11 cellular contexts compared by ENCODE assay signal in the genomic region with DNA sequence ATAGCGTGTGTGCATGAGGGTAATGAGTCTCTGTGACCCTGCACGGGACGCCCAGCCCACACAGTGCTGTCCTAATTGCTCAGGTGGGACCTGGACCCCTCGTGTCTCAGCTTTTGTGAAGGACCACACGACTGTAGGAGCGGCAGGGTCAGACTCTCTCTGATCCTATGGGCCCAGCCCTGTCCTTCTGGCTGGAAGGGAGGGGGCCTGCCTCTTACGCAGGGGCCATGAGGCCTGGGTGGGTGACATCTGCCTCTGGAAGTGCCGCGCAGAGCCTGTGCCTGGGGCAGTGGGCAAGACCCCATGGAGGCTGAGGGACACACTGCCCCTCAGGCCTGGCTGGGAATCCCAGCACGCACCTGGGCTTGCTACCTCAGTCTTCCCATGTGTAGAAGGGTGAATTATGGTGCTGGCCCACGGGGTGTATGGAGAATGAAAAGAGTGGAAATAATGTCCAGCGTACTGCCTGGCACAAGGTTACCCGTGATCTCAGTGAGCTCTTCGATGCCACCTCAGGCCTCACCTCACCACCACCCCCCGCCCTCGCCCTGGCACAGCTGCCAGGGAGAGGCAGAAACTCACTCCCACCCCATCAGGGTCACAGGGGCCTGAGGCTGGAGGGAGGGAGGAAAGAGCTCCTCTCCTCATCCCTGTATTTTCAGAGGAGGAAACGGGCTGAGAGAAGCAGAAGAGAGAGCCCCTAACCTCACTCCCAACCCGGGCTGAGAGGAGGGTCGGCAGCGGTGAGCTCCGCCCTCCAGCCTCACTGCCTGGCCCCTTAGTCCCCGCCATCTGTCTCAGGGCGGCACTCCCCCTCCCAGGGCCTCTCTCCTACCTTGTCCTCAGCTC. TPM values are rescaled to one million over a fixed set of nuclear protein-coding genes. Genes with fewer than 3 reads are reported as not detected.
DNase-seq lines count a peak whose midpoint lies in the region; ATAC-seq, FAIRE-seq and TF ChIP-seq lines count a peak whose summit lies in the region.
"Had no signal": no experiment of that assay in that cellular context is flagged by ENCODE, and none has a peak within 500 bp of the region (broad histone marks: within the 10 kb centered on the region; RNA-seq: fewer than 3 reads in every experiment).

No MANE protein-coding gene starts in this region.

- H4K5ac ChIP-seq in mesendoderm (ENCODE audit: low read length): no peak overlapping the region

- H3K18ac ChIP-seq in mesendoderm (ENCODE audit: low read length): no peak overlapping the region

- peak overlapping the region; percentile 30 for H3K56ac ChIP-seq in mesendoderm (ENCODE audit: low read length)

- H3K4me2 ChIP-seq in mesendoderm (ENCODE audit: low read length): no peak overlapping the region
- H3K4me2 ChIP-seq: KMS-11 had no signal

- no peak for TF ChIP-seq CTCF in AG09309 (IDR thresholded peaks at IDR 0.05; ENCODE audit: control insufficient read depth, insufficient read depth, low read depth, low read length, missing control alignments)
- no peak for TF ChIP-seq CTCF in bronchial epithelial cell (IDR thresholded peaks at IDR 0.05; ENCODE audit: insufficient read depth, low read length, severe bottlenecking)

- H3K4me3 ChIP-seq in AG09309 (ENCODE audit: control insufficient read depth, low read depth, low read length): peak overlapping the region; percentile 30
- peak overlapping the region; percentile 35 for H3K4me3 ChIP-seq in bronchial epithelial cell (ENCODE audit: low read depth, low read length)
- no peak overlapping the region for H3K4me3 ChIP-seq in mesendoderm (ENCODE audit: low read length)

- no peaks in the 10 kb centered on the region for H3K79me2 ChIP-seq in mesendoderm (ENCODE audit: control insufficient read depth, insufficient read depth, low read length)

- no peak overlapping the region for H2BK15ac ChIP-seq in mesendoderm (replicated peaks; ENCODE audit: low read depth)

- no peak overlapping the region for H3K9ac ChIP-seq in mesendoderm (ENCODE audit: low read length)
- H3K9ac ChIP-seq: KMS-11 had no signal

- H3K4me1 ChIP-seq in mesendoderm (ENCODE audit: control insufficient read depth, low read depth, low read length): no peaks in the 10 kb centered on the region

- no peak overlapping the region for H3K4ac ChIP-seq in mesendoderm (ENCODE audit: low read depth, low read length)

- H3K27me3 ChIP-seq in bronchial epithelial cell (ENCODE audit: control insufficient read depth, insufficient read depth, low read length) (peaks cover 2% of the 10 kb centered on the region), mesendoderm (ENCODE audit: insufficient read depth, low read length, poor library complexity) (no peaks in the 10 kb centered on the region)

- no peak overlapping the region for H2BK120ac ChIP-seq in mesendoderm (ENCODE audit: low read depth, low read length)

- H4K8ac ChIP-seq in mesendoderm (ENCODE audit: low read depth, low read length): no peak overlapping the region

- FAIRE-seq in bronchial epithelial cell (lab: Jason Lieb, UNC): no peak

- no peaks in the 10 kb centered on the region for H3K36me3 ChIP-seq in bronchial epithelial cell (ENCODE audit: control insufficient read depth, insufficient read depth, low read length)
- H3K36me3 ChIP-seq in mesendoderm (ENCODE audit: control insufficient read depth, insufficient read depth, low read length): no peaks in the 10 kb centered on the region

- ATAC-seq in GM18520 (IDR thresholded peaks at IDR 0.05; ENCODE audit: unreplicated experiment) (no peak), HG03378 (IDR thresholded peaks at IDR 0.05; ENCODE audit: unreplicated experiment) (no peak), HG03159 (IDR thresholded peaks at IDR 0.05; ENCODE audit: unreplicated experiment) (no peak)

- H2AK5ac ChIP-seq in mesendoderm (ENCODE audit: low read length): no peak overlapping the region

- no peaks in the 10 kb centered on the region for H3K79me1 ChIP-seq in mesendoderm (ENCODE audit: low read length)

- H3K23ac ChIP-seq in mesendoderm (ENCODE audit: low read length): no peak overlapping the region

- H2BK5ac ChIP-seq in mesendoderm (ENCODE audit: low read length): no peak overlapping the region

- POLR2A ChIA-PET in HEK293T (lab: Yijun Ruan, JAX): interaction anchor here (0.6 to 1.4 kb wide), 8 partner anchors 9 to 326 kb away, joined by 3 to 5 read pairs (median 4); a partner anchor contains a TSS

- WGBS in mesendoderm (ENCODE audit: extremely low coverage, insufficient coverage, low lambda C conversion rate): no CpG with 5 or more reads among the region's 23 CpGs

- H3K27ac ChIP-seq in mesendoderm (ENCODE audit: low read depth, low read length): no peak overlapping the region
- H3K27ac ChIP-seq: KMS-11 had no signal

- DNase-seq in AG09309 (ENCODE audit: low read depth): no peak
- peak; percentile 46 for DNase-seq in HEK293T (ENCODE audit: extremely low spot score)
- DNase-seq in bronchial epithelial cell (ENCODE audit: low read depth): no peak
- peak; percentile 61 for DNase-seq in mesendoderm
- DNase-seq in UCSD-AML1 (lab: John Stamatoyannopoulos, UW; ENCODE audit: unreplicated experiment): no peak
- DNase-seq: activated CD8-positive, alpha-beta memory T cell treated with anti-CD3 and anti-CD28 coated beads, Interleukin-2, amount 50 U/mL, for 4 hours had no signal

- CTCF ChIA-PET in HEK293T (lab: Yijun Ruan, JAX): no interaction called here

TF ChIP-seq in HEK293T, 16 proteins besides CTCF, POLR2A, EP300 and RAD21:
- no peak for TF ChIP-seq ZNF384 (IDR thresholded peaks at IDR 0.05)
- no peak for TF ChIP-seq BHLHE40 (IDR thresholded peaks at IDR 0.05; ENCODE audit: borderline replicate concordance)
- TF ChIP-seq ARNT (IDR thresholded peaks at IDR 0.05): no peak
- no peak for TF ChIP-seq FOXK2 (IDR thresholded peaks at IDR 0.05)
TF ChIP-seq in HEK293T: peak in this region for 0.

RNA-seq across cellular contexts. Expression of a gene that starts 27.1 kb away (rescaled TPM):
- 1.3 and 5.6 TPM in 2 replicates for total RNA-seq in bronchial epithelial cell
- 28.4 TPM for polyA plus RNA-seq in mesendoderm (2013, experiment 1 of 2)
- 30.0 TPM for polyA plus RNA-seq in mesendoderm (2013, experiment 2 of 2)

RNA-seq across cellular contexts. Expression of a gene that starts 30.8 kb away (rescaled TPM):
- not detected in 2 replicates for total RNA-seq in bronchial epithelial cell
- polyA plus RNA-seq in mesendoderm (2013, experiment 1 of 2): not detected
- not detected for polyA plus RNA-seq in mesendoderm (2013, experiment 2 of 2)
- total RNA-seq: mononuclear cell had no signal

Comparison
In these comparisons a context has a peak if more than half of its experiments do, and no peak if none do; other contexts are left out.
1. DNase-seq: peak in HEK293T (single experiment) and mesendoderm (single experiment); none in AG09309 (single experiment), bronchial epithelial cell (single experiment) and UCSD-AML1 (single experiment).